8 cellular contexts compared by ENCODE assay signal in genomic region chr11:2137202-2138071, GRCh38. TPM values are rescaled to one million over a fixed set of nuclear protein-coding genes. Genes with fewer than 3 reads are reported as not detected.
DNase-seq lines count a peak whose midpoint lies in the region; ATAC-seq and TF ChIP-seq lines count a peak whose summit lies in the region.

No MANE protein-coding gene starts in this region.

- H3K27me3 Mint-ChIP-seq in GM23338 (ENCODE audit: insufficient read depth, low read depth, poor library complexity): peaks cover 69% of the 10 kb centered on the region
- H3K27me3 Mint-ChIP-seq in glutamatergic neuron (ENCODE audit: unreplicated experiment): peaks cover 24% of the 10 kb centered on the region
- peaks cover 22% of the 10 kb centered on the region for H3K27me3 Mint-ChIP-seq in endothelial cell (ENCODE audit: unreplicated experiment)

- H3K4me1 ChIP-seq in GM23338 (ENCODE audit: insufficient read depth): peaks cover 13% of the 10 kb centered on the region; the same call in 1 of the 2 replicates

- H3K36me3 ChIP-seq in GM23338 (ENCODE audit: insufficient read depth): no peaks in the 10 kb centered on the region

- ATAC-seq in GM23338: peak; percentile 47
- ATAC-seq in GM18520 (IDR thresholded peaks at IDR 0.05; ENCODE audit: unreplicated experiment): no peak

- H3K27ac Mint-ChIP-seq in GM23338 (no peak overlapping the region), glutamatergic neuron (ENCODE audit: unreplicated experiment) (no peak overlapping the region), endothelial cell (ENCODE audit: unreplicated experiment) (no peak overlapping the region)

- H3K9me3 Mint-ChIP-seq in GM23338 (peaks cover 6% of the 10 kb centered on the region; the same call in 1 of the 3 replicates), glutamatergic neuron (ENCODE audit: unreplicated experiment) (peaks cover 6% of the 10 kb centered on the region), endothelial cell (ENCODE audit: unreplicated experiment) (no peaks in the 10 kb centered on the region)

- peaks cover 13% of the 10 kb centered on the region for H4K20me1 ChIP-seq in GM23338 (replicated peaks; ENCODE audit: insufficient read depth)

- DNase-seq in GM23338 (ENCODE audit: low spot score) (peak; percentile 82), SK-MEL-5 (ENCODE audit: low read depth, low spot score) (peak; percentile 67), glutamatergic neuron (peak; percentile 75), retina (peak; percentile 79), NCI-H187 treated with DMSO at 0.1 percent for 48 hours (lab: John Stamatoyannopoulos, UW) (no peak), superior temporal gyrus (ENCODE audit: extremely low spot score) (no peak), endothelial cell (ENCODE audit: low spot score) (no peak)

- in situ Hi-C loops in SK-MEL-5 (cut with HindIII; ENCODE audit: low pct_unique_long_range_greater_than_20kb, low sequenced_read_pairs): no loop called here

- peak overlapping the region; percentile 59 for H3K4me3 ChIP-seq in GM23338

- H2AFZ ChIP-seq in GM23338: peak overlapping the region; percentile 76

- H3K4me1 Mint-ChIP-seq in GM23338 (peaks cover 9% of the 10 kb centered on the region; the same call in 2 of the 3 replicates), glutamatergic neuron (ENCODE audit: low read depth, unreplicated experiment) (no peaks in the 10 kb centered on the region), endothelial cell (ENCODE audit: unreplicated experiment) (no peaks in the 10 kb centered on the region)

- no peaks in the 10 kb centered on the region for H3F3A ChIP-seq in GM23338 (replicated peaks; ENCODE audit: low read depth)

- H3K79me2 ChIP-seq in GM23338 (replicated peaks; ENCODE audit: insufficient read depth): no peaks in the 10 kb centered on the region

- H3K9me2 ChIP-seq in GM23338 (ENCODE audit: insufficient read depth): no peaks in the 10 kb centered on the region

- peak overlapping the region; percentile 96 for H3K4me2 ChIP-seq in GM23338

- H3K4me3 Mint-ChIP-seq in GM23338 (peak overlapping the region; percentile 62), glutamatergic neuron (ENCODE audit: unreplicated experiment) (peak overlapping the region; percentile 38), endothelial cell (ENCODE audit: unreplicated experiment) (no peak overlapping the region)

- no peaks in the 10 kb centered on the region for H3K36me3 Mint-ChIP-seq in GM23338 (ENCODE audit: low read depth)
- H3K36me3 Mint-ChIP-seq in glutamatergic neuron (ENCODE audit: unreplicated experiment): no peaks in the 10 kb centered on the region
- no peaks in the 10 kb centered on the region for H3K36me3 Mint-ChIP-seq in endothelial cell (ENCODE audit: low read depth, unreplicated experiment)

- peaks cover 69% of the 10 kb centered on the region for H3K27me3 ChIP-seq in GM23338 (ENCODE audit: insufficient read depth)

- TF ChIP-seq CTCF in GM23338 (conservative IDR thresholded peaks at IDR 0.05; ENCODE audit: low read depth in 2 of 2): no peak
- TF ChIP-seq CTCF in glutamatergic neuron (IDR thresholded peaks at IDR 0.05; ENCODE audit: partially characterized antibody, unreplicated experiment): no peak
- TF ChIP-seq CTCF in endothelial cell (IDR thresholded peaks at IDR 0.05; ENCODE audit: unreplicated experiment): no peak

- no peak overlapping the region for H3K27ac ChIP-seq in GM23338 (ENCODE audit: low read depth)

TF ChIP-seq in GM23338, 12 proteins besides CTCF, POLR2A, EP300 and RAD21:
- TF ChIP-seq EZH2 (IDR thresholded peaks at IDR 0.05; ENCODE audit: low read depth, unreplicated experiment) (peak; percentile 42), ZNF331 (CRISPR knock-in tag; IDR thresholded peaks at IDR 0.05; ENCODE audit: low read depth) (no peak)
TF ChIP-seq in GM23338: peak in this region for 1.

RNA-seq across cellular contexts. Expression of gene IGF2, which starts 1.8 kb away (rescaled TPM):
- total RNA-seq in GM23338 (2014; rRNA removed; shearing (Covaris generic)): 0.70 and 1.4 TPM in 2 replicates
- polyA plus RNA-seq in GM23338 (2016; fragmentation: Nextera tagmentation; extraction: Ambion mirVana): 4.0 and 4.4 TPM in 2 replicates
- 0.03 and 0.27 TPM in 2 replicates for total RNA-seq in SK-MEL-5 (2014; rRNA removed; shearing (Covaris generic))
- 0.90 and 1.8 TPM in 2 replicates for polyA plus RNA-seq in SK-MEL-5 (2015; cell fraction: cytosol; rRNA removed)
- not detected in 2 replicates for polyA plus RNA-seq in SK-MEL-5 (2015; cell fraction: nucleus; rRNA removed)
- 21.5 TPM for total RNA-seq in glutamatergic neuron (ENCODE audit: unreplicated experiment)
- total RNA-seq in endothelial cell (ENCODE audit: unreplicated experiment): 2.1 TPM

RNA-seq across cellular contexts. Expression of gene INS, which starts 23.6 kb away (rescaled TPM):
- total RNA-seq in GM23338 (2014; rRNA removed; shearing (Covaris generic)): not detected in 2 replicates
- polyA plus RNA-seq in GM23338 (2016; fragmentation: Nextera tagmentation; extraction: Ambion mirVana): not detected in 2 replicates
- total RNA-seq in SK-MEL-5 (2014; rRNA removed; shearing (Covaris generic)): not detected in 2 replicates
- polyA plus RNA-seq in SK-MEL-5 (2015; cell fraction: cytosol; rRNA removed): not detected in 2 replicates
- not detected in 2 replicates for polyA plus RNA-seq in SK-MEL-5 (2015; cell fraction: nucleus; rRNA removed)
- total RNA-seq in glutamatergic neuron (ENCODE audit: unreplicated experiment): not detected
- total RNA-seq in endothelial cell (ENCODE audit: unreplicated experiment): not detected

RNA-seq across cellular contexts. Expression of gene TH, which starts 34.2 kb away (rescaled TPM):
- total RNA-seq in GM23338 (2014; rRNA removed; shearing (Covaris generic)): not detected in 2 replicates
- polyA plus RNA-seq in GM23338 (2016; fragmentation: Nextera tagmentation; extraction: Ambion mirVana): 0.34 TPM in 1 of 2 replicates, not detected in the other
- not detected in 2 replicates for total RNA-seq in SK-MEL-5 (2014; rRNA removed; shearing (Covaris generic))
- not detected in 2 replicates for polyA plus RNA-seq in SK-MEL-5 (2015; cell fraction: cytosol; rRNA removed)
- polyA plus RNA-seq in SK-MEL-5 (2015; cell fraction: nucleus; rRNA removed): not detected in 2 replicates
- not detected for total RNA-seq in glutamatergic neuron (ENCODE audit: unreplicated experiment)
- total RNA-seq in endothelial cell (ENCODE audit: unreplicated experiment): not detected

Comparison
In these comparisons a context has a peak if more than half of its experiments do, and no peak if none do; other contexts are left out.
1. DNase-seq: peak in GM23338 (single experiment), SK-MEL-5 (single experiment), glutamatergic neuron (single experiment) and retina (single experiment); none in NCI-H187 treated with DMSO at 0.1 percent for 48 hours (single experiment), superior temporal gyrus (single experiment) and endothelial cell (single experiment).